ENCODE assay signal across 8 cellular contexts in the genomic region with DNA sequence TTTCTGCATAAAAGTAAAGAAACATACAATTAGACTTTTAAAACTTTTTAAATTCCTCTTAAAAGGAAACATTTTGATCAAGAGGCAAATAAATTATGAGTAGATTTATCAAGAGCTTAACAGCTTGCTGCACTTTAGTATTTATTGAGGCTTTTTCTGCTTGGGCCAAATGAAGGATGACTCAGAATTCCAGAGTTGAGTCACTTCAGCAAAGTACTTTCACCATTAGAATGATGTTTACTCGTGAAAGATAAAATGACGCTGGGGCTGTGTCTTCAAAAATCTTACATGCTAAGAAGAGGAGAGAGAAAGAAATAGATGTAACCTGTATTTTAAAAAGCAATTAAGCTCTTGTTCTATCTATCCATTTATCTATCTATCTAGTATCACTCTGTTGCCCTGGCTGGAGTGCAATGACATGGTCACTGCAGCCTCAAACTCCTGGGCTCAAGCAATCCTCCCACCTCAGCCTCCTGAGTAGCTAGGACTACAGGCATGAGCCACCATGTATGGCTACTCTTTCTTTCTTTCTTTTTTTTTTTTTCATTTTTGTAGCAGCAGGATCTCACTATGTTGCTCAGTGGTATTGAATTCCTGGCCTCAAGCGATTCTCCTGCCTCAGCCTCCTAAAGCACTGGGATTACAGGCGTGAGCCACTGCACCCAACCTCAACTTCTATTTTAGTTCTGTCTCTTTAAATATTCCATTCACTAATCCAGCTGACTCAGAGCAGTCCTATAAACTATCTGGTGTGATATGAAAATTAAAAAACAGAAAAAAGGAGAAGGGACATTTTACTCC.
A peak's percentile ranks its signal among the peaks of the same experiment; 100 is the strongest.
DNase-seq lines count a peak whose midpoint lies in the region; ATAC-seq and TF ChIP-seq lines count a peak whose summit lies in the region.

No MANE protein-coding gene starts in this region.

- intact Hi-C loops in Panc1 (cut with micrococcal nuclease; ENCODE audit: unreplicated experiment): loop anchor here (2.0 kb wide), 1 partner anchor 243 kb away; the partner anchor contains the start of gene CABLES1
- intact Hi-C loops in Right ventricle myocardium superior (cut with DNase I): no loop called here
- intact Hi-C loops in upper lobe of right lung (cut with DNase I): loop anchor here (5.0 to 10.0 kb wide), 2 partner anchors 63 to 241 kb away; partner anchors contain the start of gene CABLES1

- peak; percentile 85 for DNase-seq in A172 (ENCODE audit: low spot score)
- DNase-seq in Panc1 (ENCODE audit: low read depth, low spot score): peak; percentile 42
- DNase-seq in Right ventricle myocardium superior: no peak
- no peak for DNase-seq in upper lobe of right lung
- DNase-seq in NOMO-1 treated with DMSO at 0.1 percent for 48 hours (lab: John Stamatoyannopoulos, UW; ENCODE audit: unreplicated experiment): no peak
- no peak for DNase-seq in activated gamma-delta T cell (lab: John Stamatoyannopoulos, UW)

- CTCF ChIA-PET in Panc1 (lab: Charles Lee): interaction anchor here (0.6 to 0.9 kb wide), 4 partner anchors 8 to 346 kb away, joined by 3 to 11 read pairs (median 4); no protein-coding TSS in a partner anchor

- peak overlapping the region; percentile 78 for H3K27ac ChIP-seq in Panc1 (ENCODE audit: low read length)
- peak overlapping the region; percentile 32 for H3K27ac ChIP-seq in upper lobe of right lung

- H3K4me3 ChIP-seq in Panc1 (ENCODE audit: low read depth in 2 of 2, low read length in 2 of 2) (no peak overlapping the region), upper lobe of right lung (no peak overlapping the region)

- H3K36me3 ChIP-seq in Panc1 (ENCODE audit: control insufficient read depth, insufficient read depth, low read length) (no peaks in the 10 kb centered on the region), upper lobe of right lung (no peaks in the 10 kb centered on the region)

- POLR2A ChIA-PET in Panc1 (lab: Charles Lee): interaction anchor here (0.6 to 0.7 kb wide), 3 partner anchors 25 to 279 kb away, joined by 4 to 7 read pairs (median 5); no protein-coding TSS in a partner anchor

- in situ Hi-C loops in Panc1 (cut with HindIII; ENCODE audit: low pct_unique_long_range_greater_than_20kb, low sequenced_read_pairs): no loop called here

- TF ChIP-seq CTCF in Panc1 (IDR thresholded peaks at IDR 0.05) (no peak), upper lobe of right lung (IDR thresholded peaks at IDR 0.05) (no peak)

- BruUV-seq in Panc1 (replicated peaks; lab: Mats Ljungman, UMichigan): no TSS peak

- H3K9me3 ChIP-seq in Panc1 (ENCODE audit: control insufficient read depth, insufficient read depth, low read depth, low read length) (no peaks in the 10 kb centered on the region), upper lobe of right lung (no peaks in the 10 kb centered on the region)

- ATAC-seq in GM19395 (IDR thresholded peaks at IDR 0.05; ENCODE audit: unreplicated experiment) (peak; percentile 67), Panc1 (peak; percentile 65), Right ventricle myocardium superior (ENCODE audit: poor library complexity) (peak; percentile 77), upper lobe of right lung (no peak), HG02981 (IDR thresholded peaks at IDR 0.05; ENCODE audit: unreplicated experiment) (no peak)

- H3K4me1 ChIP-seq in Panc1 (ENCODE audit: control insufficient read depth, insufficient read depth, low read length): peaks cover 42% of the 10 kb centered on the region
- peaks cover 6% of the 10 kb centered on the region for H3K4me1 ChIP-seq in upper lobe of right lung

- H3K27me3 ChIP-seq in Panc1 (ENCODE audit: control insufficient read depth, insufficient read depth, low read length): no peaks in the 10 kb centered on the region
- no peaks in the 10 kb centered on the region for H3K27me3 ChIP-seq in upper lobe of right lung

Comparison
In these comparisons a context has a peak if more than half of its experiments do, and no peak if none do; other contexts are left out.
1. DNase-seq: peak in A172 (single experiment) and Panc1 (single experiment); none in Right ventricle myocardium superior (single experiment), upper lobe of right lung (single experiment), NOMO-1 treated with DMSO at 0.1 percent for 48 hours (single experiment) and activated gamma-delta T cell (single experiment).
2. ATAC-seq: peak in GM19395 (single experiment), Panc1 (single experiment) and Right ventricle myocardium superior (single experiment); none in upper lobe of right lung (single experiment) and HG02981 (single experiment).